In genomic region chr11:82901165-82901938, GRCh38 we compare ENCODE assay signal across 8 cellular contexts. TPM values are rescaled to one million over a fixed set of nuclear protein-coding genes. Genes with fewer than 3 reads are reported as not detected.
DNase-seq lines count a peak whose midpoint lies in the region; ATAC-seq, FAIRE-seq and TF ChIP-seq lines count a peak whose summit lies in the region.

TSS of gene DDIAS (plus strand) at chr11:82901736. CDS start at chr11:82914739, 13,003 bp downstream.

- peak; percentile 89 for DNase-seq in AG09319 (ENCODE audit: extremely low read depth, low read depth)
- DNase-seq in NCI-H510A (lab: John Stamatoyannopoulos, UW), result peak; percentile 98
- peak; percentile 84 for DNase-seq in activated CD4-positive, alpha-beta T cell treated with anti-CD3 and anti-CD28 coated beads for 1 hour
- DNase-seq in cerebellum (ENCODE audit: low spot score), result peak; percentile 95
- peak; percentile 72 for DNase-seq in keratinocyte (ENCODE audit: low read depth, low spot score)
- peak; percentile 74 to 78 for DNase-seq in stimulated activated CD4-positive, alpha-beta T cell treated with anti-CD3 and anti-CD28 coated beads, Interleukin-15, amount 100 ng/mL, for 1 hour (ENCODE audit: low read depth in 1 of 2, low spot score in 1 of 2)

- dilution Hi-C loops in keratinocyte (cut with MboI; ENCODE audit: extremely low pct_ligation_motif_present, low sequenced_read_pairs), result no loop called here

- H2AFZ ChIP-seq in keratinocyte (ENCODE audit: control insufficient read depth, low read length), result peak within 1 kb of the TSS; percentile 98

- H3K9me1 ChIP-seq in keratinocyte (ENCODE audit: control insufficient read depth, extremely low read depth, insufficient read depth, low read length), result no peaks in the 10 kb centered on the region

- H3K36me3 ChIP-seq in keratinocyte (ENCODE audit: control insufficient read depth in 2 of 2, extremely low read depth in 1 of 2, insufficient read depth in 2 of 2, low read length in 2 of 2), result no peaks in the 10 kb centered on the region

- peak; percentile 69 for FAIRE-seq in keratinocyte (lab: Jason Lieb, UNC)

- peak within 1 kb of the TSS; percentile 81 for H3K27ac ChIP-seq in keratinocyte (ENCODE audit: control insufficient read depth, insufficient read depth, low read length)

- H3K27me3 ChIP-seq in keratinocyte (ENCODE audit: control insufficient read depth, extremely low read depth, insufficient read depth, low read length), result no peaks in the 10 kb centered on the region

- no peaks in the 10 kb centered on the region for H4K20me1 ChIP-seq in keratinocyte (ENCODE audit: control insufficient read depth, extremely low read depth, insufficient read depth, low read length)

- peak within 1 kb of the TSS; percentile 75 for H3K9ac ChIP-seq in keratinocyte (ENCODE audit: control insufficient read depth, extremely low read depth, insufficient read depth, low read length)

- peak; percentile 59 for ATAC-seq in GM19043 (IDR thresholded peaks at IDR 0.05; ENCODE audit: low read depth, unreplicated experiment)
- ATAC-seq in HG03378 (IDR thresholded peaks at IDR 0.05; ENCODE audit: unreplicated experiment), result peak; percentile 75

- H3K4me3 ChIP-seq in keratinocyte (ENCODE audit: control insufficient read depth in 2 of 3, extremely low read depth in 1 of 3, insufficient read depth in 2 of 3, low read depth in 1 of 3, low read length in 3 of 3), result peak within 1 kb of the TSS; percentile 53 to 91 (median 89)

- peaks cover 27% of the 10 kb centered on the region for H3K79me2 ChIP-seq in keratinocyte (ENCODE audit: control insufficient read depth, insufficient read depth, low read length)

- H3K4me1 ChIP-seq in keratinocyte (ENCODE audit: control insufficient read depth, extremely low read depth, insufficient read depth, low read length), result peaks cover 26% of the 10 kb centered on the region

- TF ChIP-seq CTCF in AG09319 (IDR thresholded peaks at IDR 0.05; ENCODE audit: low read depth, low read length), result no peak
- TF ChIP-seq CTCF in keratinocyte (optimal IDR thresholded peaks at IDR 0.05 in 1 of 3, IDR thresholded peaks at IDR 0.05 in 1 of 3, conservative IDR thresholded peaks at IDR 0.05 in 1 of 3; ENCODE audit: extremely low read depth in 1 of 3, insufficient read depth in 2 of 3, low read length in 3 of 3), result no peak

- H3K9me3 ChIP-seq in keratinocyte (ENCODE audit: control insufficient read depth, low read depth, low read length), result no peaks in the 10 kb centered on the region

- peak within 1 kb of the TSS; percentile 92 for H3K4me2 ChIP-seq in keratinocyte (ENCODE audit: control insufficient read depth, extremely low read depth, insufficient read depth, low read depth, low read length)

RNA-seq across cellular contexts. Expression of gene DDIAS, which starts in this region (rescaled TPM):
- 4.1 TPM for total RNA-seq in cerebellum
- polyA plus RNA-seq in keratinocyte, result 2.2 to 8.7 TPM (median 8.1 TPM) in 3 replicates
- polyA plus RNA-seq in keratinocyte (2011; ENCODE audit: low read depth), result not detected
- polyA plus RNA-seq in keratinocyte (2011; cell fraction: cytosol; rRNA removed), result 1.9 and 3.8 TPM in 2 replicates
- 2.7 and 3.3 TPM in 2 replicates for polyA plus RNA-seq in keratinocyte (2011; cell fraction: nucleus; rRNA removed)
- polyA plus RNA-seq in keratinocyte (2012; ENCODE audit: low replicate concordance), result 0.23 and 5.7 TPM in 2 replicates
- 3.1 to 16.8 TPM (median 14.9 TPM) in 3 replicates for polyA minus RNA-seq in keratinocyte
- 0.96 TPM for polyA minus RNA-seq in keratinocyte (2011; cell fraction: cytosol; rRNA and poly(A)+ RNA removed)
- polyA minus RNA-seq in keratinocyte (2011; cell fraction: nucleus; rRNA and poly(A)+ RNA removed), result 2.6 and 2.8 TPM in 2 replicates

Comparison
In these comparisons a context has a peak if more than half of its experiments do, and no peak if none do; other contexts are left out.
1. Peak in every context shown above with its lines: DNase-seq, ATAC-seq, H3K4me3 ChIP-seq and H3K27ac ChIP-seq.